In genomic region chr4:17103231-17103630, GRCh38 we compare ENCODE assay signal across 28 cellular contexts.
DNase-seq lines count a peak whose midpoint lies in the region; ATAC-seq and TF ChIP-seq lines count a peak whose summit lies in the region.
"Had no signal": no experiment of that assay in that cellular context is flagged by ENCODE, and none has a peak within 500 bp of the region (broad histone marks: within the 10 kb centered on the region; RNA-seq: fewer than 3 reads in every experiment).

No MANE protein-coding gene starts in this region.

- no peak overlapping the region for H3K27ac ChIP-seq in fibroblast of lung (ENCODE audit: insufficient read depth, low read length)
- H3K27ac ChIP-seq: HL-60, neural progenitor cell, SJCRH30, stomach, tibial nerve had no signal

- H3K4me3 ChIP-seq in adipocyte (ENCODE audit: low read length) (no peak overlapping the region), fibroblast of lung (replicated peaks in 1 of 4; ENCODE audit: control extremely low read depth in 1 of 4, insufficient read depth in 1 of 4, low read depth in 3 of 4, low read length in 4 of 4) (no peak overlapping the region)
- H3K4me3 ChIP-seq: GM12878, neural progenitor cell, SJCRH30, stomach, tibial nerve had no signal

- H3K4me1 ChIP-seq in adipocyte (ENCODE audit: control insufficient read depth, insufficient read depth, low read length) (peaks cover 22% of the 10 kb centered on the region), fibroblast of lung (ENCODE audit: control insufficient read depth, extremely low read depth, insufficient read depth, low read length) (no peaks in the 10 kb centered on the region)
- H3K4me1 ChIP-seq: neural progenitor cell, SJCRH30, stomach, tibial nerve had no signal

- H3K9me3 ChIP-seq in adipocyte (ENCODE audit: control insufficient read depth, low read length) (no peaks in the 10 kb centered on the region), fibroblast of lung (ENCODE audit: control insufficient read depth, insufficient read depth, low read depth, low read length) (no peaks in the 10 kb centered on the region)
- H3K9me3 ChIP-seq: SJCRH30, stomach, tibial nerve had no signal

- no peak overlapping the region for H3K4me2 ChIP-seq in fibroblast of lung (ENCODE audit: extremely low read depth, insufficient read depth, low read length)
- H3K4me2 ChIP-seq: neural progenitor cell had no signal

- H4K20me1 ChIP-seq in fibroblast of lung (ENCODE audit: control insufficient read depth, extremely low read depth, insufficient read depth, low read length), result no peaks in the 10 kb centered on the region

- H2AFZ ChIP-seq in fibroblast of lung (ENCODE audit: low read length), result no peak overlapping the region
- H2AFZ ChIP-seq: neural progenitor cell had no signal

- H3K27me3 ChIP-seq in adipocyte (replicated peaks; ENCODE audit: control insufficient read depth, insufficient read depth, low read length) (no peaks in the 10 kb centered on the region), fibroblast of lung (ENCODE audit: control insufficient read depth, insufficient read depth, low read length) (no peaks in the 10 kb centered on the region)
- H3K27me3 ChIP-seq: neural progenitor cell, SJCRH30, stomach, tibial nerve had no signal

- H3K79me2 ChIP-seq in fibroblast of lung (ENCODE audit: control insufficient read depth, insufficient read depth, low read length), result no peaks in the 10 kb centered on the region

- H3K9ac ChIP-seq in adipocyte (ENCODE audit: low read length), result no peak overlapping the region
- no peak overlapping the region for H3K9ac ChIP-seq in fibroblast of lung (ENCODE audit: insufficient read depth, low read length)
- H3K9ac ChIP-seq: neural progenitor cell had no signal

- ATAC-seq in GM18858 (IDR thresholded peaks at IDR 0.05; ENCODE audit: unreplicated experiment), result no peak
- ATAC-seq: GM12878, HepG2 had no signal

- TF ChIP-seq CTCF in fibroblast of lung (conservative IDR thresholded peaks at IDR 0.05 in 1 of 2, IDR thresholded peaks at IDR 0.05 in 1 of 2; ENCODE audit: low read depth in 1 of 2, low read length in 2 of 2), result no peak

- no peaks in the 10 kb centered on the region for H3K36me3 ChIP-seq in adipocyte (ENCODE audit: control insufficient read depth, insufficient read depth, low read length, severe bottlenecking)
- H3K36me3 ChIP-seq in fibroblast of lung (ENCODE audit: control insufficient read depth, insufficient read depth, low read length), result no peaks in the 10 kb centered on the region
- H3K36me3 ChIP-seq: neural progenitor cell, SJCRH30, stomach, tibial nerve had no signal

- peak; percentile 9 for DNase-seq in ELR (ENCODE audit: low read depth)
- peak; percentile 72 for DNase-seq in adipocyte (ENCODE audit: low read depth)
- peak; percentile 60 to 96 for DNase-seq in fibroblast of lung (ENCODE audit: low read depth in 2 of 2)
- peak; percentile 72 for DNase-seq in stromal cell of bone marrow (ENCODE audit: low read depth)
- no peak for DNase-seq in NK-92 (lab: John Stamatoyannopoulos, UW; ENCODE audit: unreplicated experiment)
- no peak for DNase-seq in islet precursor cell
- DNase-seq: activated CD4-positive, alpha-beta T cell treated with anti-CD3 and anti-CD28 coated beads for 48 hours; activated naive CD4-positive, alpha-beta T cell treated with anti-CD3 and anti-CD28 coated beads, Interleukin-2, amount 50 U/mL, for 16 hours; activated T-cell treated with anti-CD3 and anti-CD28 coated beads, Interleukin-2, amount 50 U/mL, for 48 hours; aorta; DMS53; effector CD8-positive, alpha-beta T cell; erythroblast; HCEC 1CT; mammary epithelial cell; NCI-H1105 treated with DMSO at 0.1 percent for 48 hours; NCI-H2029; NCI-H2227 treated with DMSO at 0.1 percent for 48 hours; NCI-H69; SJCRH30; stimulated activated CD8-positive, alpha-beta memory T cell treated with anti-CD3 and anti-CD28 coated beads, Interleukin-4, amount 100 ng/mL, for 48 hours; stomach had no signal

Comparison
In these comparisons a context has a peak if more than half of its experiments do, and no peak if none do; other contexts are left out.
1. DNase-seq: peak in ELR (single experiment), adipocyte (single experiment), fibroblast of lung (2 of 2) and stromal cell of bone marrow (single experiment); none in NK-92 (single experiment) and islet precursor cell (single experiment).